In genomic region chr1:232016636-232017035, GRCh38 we compare ENCODE assay signal across 19 cellular contexts.
A peak's percentile ranks its signal among the peaks of the same experiment; 100 is the strongest.
DNase-seq lines count a peak whose midpoint lies in the region; ATAC-seq and TF ChIP-seq lines count a peak whose summit lies in the region.
"Had no signal": no experiment of that assay in that cellular context is flagged by ENCODE, and none has a peak within 500 bp of the region (broad histone marks: within the 10 kb centered on the region; RNA-seq: fewer than 3 reads in every experiment).

No MANE protein-coding gene starts in this region.

- no peak overlapping the region for H4K5ac ChIP-seq in IMR-90 (ENCODE audit: low read depth, low read length)

- no peak for TF ChIP-seq RAD21 in IMR-90 (IDR thresholded peaks at IDR 0.05; ENCODE audit: low read length)

- TF ChIP-seq CTCF in AG04449 (IDR thresholded peaks at IDR 0.05; ENCODE audit: insufficient read depth, low read length, missing control alignments) (no peak), IMR-90 (conservative IDR thresholded peaks at IDR 0.05; ENCODE audit: low read depth, low read length) (no peak), astrocyte of the spinal cord (IDR thresholded peaks at IDR 0.05; ENCODE audit: low read depth, low read length) (no peak), hepatocyte (IDR thresholded peaks at IDR 0.05; ENCODE audit: poor library complexity) (no peak), breast epithelium (IDR thresholded peaks at IDR 0.05) (no peak)

- no peak overlapping the region for H2AK9ac ChIP-seq in IMR-90 (replicated peaks; ENCODE audit: low read depth, low read length, poor library complexity)

- no peaks in the 10 kb centered on the region for H3K9me3 Mint-ChIP-seq in CD4-positive, alpha-beta memory T cell
- H3K9me3 Mint-ChIP-seq: H9, IgD-negative memory B cell had no signal

- DNase-seq in AG04449 (ENCODE audit: low read depth, low spot score) (peak; percentile 21), IMR-90 (peak; percentile 73), astrocyte of the spinal cord (ENCODE audit: low read depth, low spot score) (peak; percentile 16), hepatocyte (ENCODE audit: low spot score) (no peak), breast epithelium (ENCODE audit: low spot score in 2 of 2) (no peak), OCI-M1 (lab: John Stamatoyannopoulos, UW) (no peak)
- DNase-seq in CD4-positive, alpha-beta memory T cell: no peak
- DNase-seq: 8988T, C1 segment of cervical spinal cord, DMS 273 treated with DMSO at 0.1 percent for 48 hours, H9, Kasumi-1, NCI-H1105, NCI-H1694, NCI-H226, NCI-H69, SIG-M5 had no signal

- H4K20me1 ChIP-seq in IMR-90 (ENCODE audit: insufficient read depth, low read length) (no peaks in the 10 kb centered on the region), hepatocyte (ENCODE audit: insufficient read depth, poor library complexity, severe bottlenecking) (no peaks in the 10 kb centered on the region)

- BruUV-seq in IMR-90 (replicated peaks; lab: Mats Ljungman, UMichigan): no TSS peak

- H3K4me1 Mint-ChIP-seq in CD4-positive, alpha-beta memory T cell: peaks cover 2 to 9% (median 4%) of the 10 kb centered on the region in 4 donors
- H3K4me1 Mint-ChIP-seq: IgD-negative memory B cell had no signal

- peaks cover 12 to 15% of the 10 kb centered on the region in 2 donors for H3K36me3 Mint-ChIP-seq in CD4-positive, alpha-beta memory T cell

- H3K4me2 ChIP-seq in IMR-90 (ENCODE audit: low read depth, low read length) (peak overlapping the region; percentile 5; the same call in 1 of the 2 replicates), hepatocyte (peak overlapping the region; percentile 12)

- ATAC-seq in IMR-90 (ENCODE audit: low read depth) (peak; percentile 61), GM21360 (IDR thresholded peaks at IDR 0.05; ENCODE audit: unreplicated experiment) (no peak)

- H3K79me2 ChIP-seq in hepatocyte: no peaks in the 10 kb centered on the region

- no peak overlapping the region for H3K56ac ChIP-seq in IMR-90 (ENCODE audit: extremely low read depth, insufficient read depth, low read length)

- intact Hi-C loops in IMR-90 (cut with micrococcal nuclease) (loop anchor here (10.0 kb wide), 1 partner anchor 608 kb away; no protein-coding TSS in a partner anchor), breast epithelium (cut with DNase I; ENCODE audit: low total_unique reads) (no loop called here)
- intact Hi-C loops in CD4-positive, alpha-beta memory T cell (cut with micrococcal nuclease): no loop called here

- H2BK120ac ChIP-seq in IMR-90 (ENCODE audit: low read depth, low read length): no peak overlapping the region

- no peak overlapping the region for H4K8ac ChIP-seq in IMR-90 (ENCODE audit: low read depth in 2 of 2, low read length in 2 of 2)

- H3K9me1 ChIP-seq in IMR-90 (ENCODE audit: insufficient read depth, low read length): peaks cover 4% of the 10 kb centered on the region

- no CpG with 5 or more reads among the region's 7 CpGs for WGBS in IMR-90 (ENCODE audit: extremely low coverage in 2 of 2, insufficient read length in 1 of 2), 2 experiments
- whole genome bisulfite sequencing in hepatocyte (ENCODE audit: low lambda C conversion rate, missing lambda C conversion rate): 61% methylated on average over 7 of the region's 7 CpGs

- H3K9me3 ChIP-seq in IMR-90 (ENCODE audit: control insufficient read depth, insufficient read depth, low read length) (no peaks in the 10 kb centered on the region), hepatocyte (ENCODE audit: low read depth) (no peaks in the 10 kb centered on the region), breast epithelium (no peaks in the 10 kb centered on the region)
- H3K9me3 ChIP-seq in CD4-positive, alpha-beta memory T cell (ENCODE audit: control insufficient read depth in 1 of 2, low read length in 2 of 2): no peaks in the 10 kb centered on the region

- 0 out of 2 replicates have a peak overlapping the region, but pooled peaks have one; percentile 33 for H2BK20ac ChIP-seq in IMR-90 (ENCODE audit: low read depth, low read length)

- H3K27ac ChIP-seq in IMR-90 (ENCODE audit: insufficient read depth, low read length) (no peak overlapping the region), hepatocyte (no peak overlapping the region), breast epithelium (no peak overlapping the region)
- no peak overlapping the region for H3K27ac ChIP-seq in CD4-positive, alpha-beta memory T cell (ENCODE audit: low read depth, low read length)

- no peaks in the 10 kb centered on the region for H3K27me3 ChIP-seq in IMR-90 (ENCODE audit: control insufficient read depth, insufficient read depth, low read length)
- no peaks in the 10 kb centered on the region for H3K27me3 ChIP-seq in hepatocyte
- H3K27me3 ChIP-seq in breast epithelium: no peaks in the 10 kb centered on the region
- no peaks in the 10 kb centered on the region for H3K27me3 ChIP-seq in CD4-positive, alpha-beta memory T cell (ENCODE audit: insufficient read depth, low read length)

- no peaks in the 10 kb centered on the region for H3K9me2 ChIP-seq in hepatocyte (replicated peaks; ENCODE audit: insufficient read depth)

- H3K4me1 ChIP-seq in IMR-90 (ENCODE audit: control insufficient read depth, insufficient read depth, low read length) (peaks cover 15% of the 10 kb centered on the region), hepatocyte (ENCODE audit: insufficient read depth) (no peaks in the 10 kb centered on the region), breast epithelium (no peaks in the 10 kb centered on the region)
- H3K4me1 ChIP-seq in CD4-positive, alpha-beta memory T cell (ENCODE audit: insufficient read depth, low read length): no peaks in the 10 kb centered on the region

- H3K4me3 ChIP-seq in AG04449 (ENCODE audit: low read depth, low read length): no peak overlapping the region
- no peak overlapping the region for H3K4me3 ChIP-seq in IMR-90 (ENCODE audit: insufficient read depth, low read depth, low read length)
- no peak overlapping the region for H3K4me3 ChIP-seq in astrocyte of the spinal cord (ENCODE audit: low read depth, low read length)
- no peak overlapping the region for H3K4me3 ChIP-seq in hepatocyte
- H3K4me3 ChIP-seq in breast epithelium: no peak overlapping the region
- H3K4me3 ChIP-seq in CD4-positive, alpha-beta memory T cell (ENCODE audit: low read length in 2 of 2): no peak overlapping the region

- no peak overlapping the region for H3K23ac ChIP-seq in IMR-90 (ENCODE audit: low read depth, low read length)

- in situ Hi-C loops in IMR-90 (cut with MboI; ENCODE audit: low sequenced_read_pairs): loop anchor here (10.0 kb wide), 1 partner anchor 598 kb away; no protein-coding TSS in a partner anchor
- in situ Hi-C loops in astrocyte of the spinal cord (cut with HindIII; ENCODE audit: low sequenced_read_pairs): no loop called here

- no peak overlapping the region for H3K4ac ChIP-seq in IMR-90 (ENCODE audit: low read depth, low read length)

- POLR2A ChIA-PET in AG04449 (lab: Yijun Ruan, JAX): interaction anchor here (0.7 kb wide), 1 partner anchor 93 kb away, joined by 4 read pairs; no protein-coding TSS in a partner anchor
- POLR2A ChIA-PET in IMR-90 (lab: Charles Lee; ENCODE audit: unreplicated experiment): interaction anchor here (1.1 kb wide), 1 partner anchor 117 kb away, joined by 3 read pairs; no protein-coding TSS in a partner anchor
- POLR2A ChIA-PET in CD4-positive, alpha-beta memory T cell (lab: Charles Lee; ENCODE audit: partially characterized antibody): no interaction called here

- H3K14ac ChIP-seq in IMR-90 (replicated peaks; ENCODE audit: low read depth, low read length): no peak overlapping the region

- no peak overlapping the region for H4K91ac ChIP-seq in IMR-90 (ENCODE audit: insufficient read depth, low read depth, low read length)

- H3K36me3 ChIP-seq in IMR-90 (ENCODE audit: control insufficient read depth, insufficient read depth, low read length) (no peaks in the 10 kb centered on the region), hepatocyte (replicated peaks; ENCODE audit: insufficient read depth, low read depth) (no peaks in the 10 kb centered on the region), breast epithelium (no peaks in the 10 kb centered on the region)
- H3K36me3 ChIP-seq in CD4-positive, alpha-beta memory T cell (ENCODE audit: insufficient read depth, low read length): no peaks in the 10 kb centered on the region

- H2AK5ac ChIP-seq in IMR-90 (ENCODE audit: low read depth, low read length): no peak overlapping the region

- no peak overlapping the region for H3K9ac ChIP-seq in IMR-90 (ENCODE audit: low read depth, low read length)

- no peaks in the 10 kb centered on the region for H3K79me1 ChIP-seq in IMR-90 (ENCODE audit: low read depth in 1 of 2, low read length in 2 of 2)

- no peak overlapping the region for H3K27ac Mint-ChIP-seq in CD4-positive, alpha-beta memory T cell
- H3K27ac Mint-ChIP-seq: H9, IgD-negative memory B cell had no signal

- CTCF ChIA-PET in AG04449 (lab: Yijun Ruan, JAX): interaction anchor here (1.0 kb wide), 1 partner anchor 15 kb away, joined by 4 read pairs; no protein-coding TSS in a partner anchor
- CTCF ChIA-PET in IMR-90 (lab: Yijun Ruan, JAX): no interaction called here
- CTCF ChIA-PET in CD4-positive, alpha-beta memory T cell (lab: Charles Lee; ENCODE audit: partially characterized antibody): no interaction called here

- H2AFZ ChIP-seq in IMR-90 (replicated peaks; ENCODE audit: low read length, poor library complexity) (no peak overlapping the region), hepatocyte (no peak overlapping the region)

- no peak overlapping the region for H2BK5ac ChIP-seq in IMR-90 (ENCODE audit: low read depth, low read length, poor library complexity, severe bottlenecking)

- dilution Hi-C loops in IMR-90 (cut with HindIII; ENCODE audit: low sequenced_read_pairs, unreplicated experiment): no loop called here

- TF ChIP-seq POLR2A in IMR-90 (IDR thresholded peaks at IDR 0.05; ENCODE audit: low read depth, low read length) (no peak), breast epithelium (IDR thresholded peaks at IDR 0.05) (no peak)

- H3K4me3 Mint-ChIP-seq in CD4-positive, alpha-beta memory T cell: no peak overlapping the region
- H3K4me3 Mint-ChIP-seq: H9, IgD-negative memory B cell had no signal

- H2BK15ac ChIP-seq in IMR-90 (ENCODE audit: low read depth, low read length): no peak overlapping the region

- no peak overlapping the region for H3K18ac ChIP-seq in IMR-90 (ENCODE audit: low read depth, low read length)

- H3K27me3 Mint-ChIP-seq in CD4-positive, alpha-beta memory T cell: no peaks in the 10 kb centered on the region
- H3K27me3 Mint-ChIP-seq: IgD-negative memory B cell had no signal

TF ChIP-seq in IMR-90, 13 proteins besides CTCF, POLR2A, EP300 and RAD21 (continues in another document):
- TF ChIP-seq, protein P1, sequence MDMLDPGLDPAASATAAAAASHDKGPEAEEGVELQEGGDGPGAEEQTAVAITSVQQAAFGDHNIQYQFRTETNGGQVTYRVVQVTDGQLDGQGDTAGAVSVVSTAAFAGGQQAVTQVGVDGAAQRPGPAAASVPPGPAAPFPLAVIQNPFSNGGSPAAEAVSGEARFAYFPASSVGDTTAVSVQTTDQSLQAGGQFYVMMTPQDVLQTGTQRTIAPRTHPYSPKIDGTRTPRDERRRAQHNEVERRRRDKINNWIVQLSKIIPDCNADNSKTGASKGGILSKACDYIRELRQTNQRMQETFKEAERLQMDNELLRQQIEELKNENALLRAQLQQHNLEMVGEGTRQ (IDR thresholded peaks at IDR 0.05; ENCODE audit: low read depth, low read length): no peak
- no peak for TF ChIP-seq NFE2L2 (IDR thresholded peaks at IDR 0.05; ENCODE audit: low read depth, low read length)
- TF ChIP-seq CEBPB (IDR thresholded peaks at IDR 0.05; ENCODE audit: low read depth, low read length): no peak
- TF ChIP-seq BHLHE40 (IDR thresholded peaks at IDR 0.05; ENCODE audit: low read depth, low read length): no peak

Comparison
In these comparisons a context has a peak if more than half of its experiments do, and no peak if none do; other contexts are left out.
1. DNase-seq: peak in AG04449 (single experiment), IMR-90 (single experiment) and astrocyte of the spinal cord (single experiment); none in hepatocyte (single experiment), breast epithelium (0 of 2), CD4-positive, alpha-beta memory T cell (0 of 5) and OCI-M1 (single experiment).